ENCODE assay signal across 9 cellular contexts in genomic region chr13:36130542-36131214, GRCh38. TPM values are rescaled to one million over a fixed set of nuclear protein-coding genes. Genes with fewer than 3 reads are reported as not detected.
DNase-seq lines count a peak whose midpoint lies in the region; ATAC-seq and TF ChIP-seq lines count a peak whose summit lies in the region.
"Had no signal": no experiment of that assay in that cellular context is flagged by ENCODE, and none has a peak within 500 bp of the region (broad histone marks: within the 10 kb centered on the region; RNA-seq: fewer than 3 reads in every experiment).

No MANE protein-coding gene starts in this region.

- no peaks in the 10 kb centered on the region for H3K9me3 ChIP-seq in HUES48 (ENCODE audit: control insufficient read depth, insufficient read depth, low read length)
- H3K9me3 ChIP-seq in right cardiac atrium (ENCODE audit: control insufficient read depth, low read length) = no peaks in the 10 kb centered on the region
- H3K9me3 ChIP-seq in spleen = no peaks in the 10 kb centered on the region

- no peaks in the 10 kb centered on the region for H3K36me3 ChIP-seq in HUES48 (ENCODE audit: control insufficient read depth, insufficient read depth, low read length)
- H3K36me3 ChIP-seq in spleen = no peaks in the 10 kb centered on the region

- DNase-seq in right cardiac atrium (peak; percentile 45 to 76 (median 59)), spleen (no peak), SW480 (ENCODE audit: low spot score) (no peak)
- no peak for DNase-seq in activated CD4-positive, CD25-positive, alpha-beta regulatory T cell treated with anti-CD3 and anti-CD28 coated beads, Interleukin-2, amount 50 U/mL, for 72 hours
- no peak for DNase-seq in activated T-cell treated with anti-CD3 and anti-CD28 coated beads, Interleukin-2, amount 50 U/mL, for 48 hours
- DNase-seq: stimulated activated CD4-positive, alpha-beta T cell treated with anti-CD3 and anti-CD28 coated beads, Interleukin-15, amount 100 ng/mL, for 24 hours had no signal

- no peak for TF ChIP-seq CTCF in spleen (IDR thresholded peaks at IDR 0.05 in 8 of 11, conservative IDR thresholded peaks at IDR 0.05 in 3 of 11)

- ATAC-seq in SK-N-SH treated with all-trans-retinoic acid at 6 μM for 48 hours (peak; percentile 71), right cardiac atrium (peak; percentile 6 to 25), HG03460 (IDR thresholded peaks at IDR 0.05; ENCODE audit: unreplicated experiment) (no peak)

- H3K4me1 ChIP-seq in HUES48 (ENCODE audit: control insufficient read depth, insufficient read depth, low read length) (peaks cover 6% of the 10 kb centered on the region; the same call in 1 of the 2 replicates), right cardiac atrium (ENCODE audit: control insufficient read depth, insufficient read depth, low read length) (peaks cover 1% of the 10 kb centered on the region), spleen (peaks cover 0 to 12% (median 0%) of the 10 kb centered on the region in 6 donors)

- TF ChIP-seq POLR2A in spleen (IDR thresholded peaks at IDR 0.05) = no peak

- H3K4me3 ChIP-seq in HUES48 (ENCODE audit: low read depth, low read length) (peak overlapping the region; percentile 62), right cardiac atrium (ENCODE audit: low read length) (peak overlapping the region; percentile 84), spleen (peak overlapping the region; percentile 12 to 71 (median 38))

- WGBS in right cardiac atrium = 1% methylated on average over 61 of the region's 61 CpGs
- 0 to 2% (median 2%) methylated on average over 8 to 61 of the region's 61 CpGs for WGBS in spleen, 5 donors

- peak overlapping the region; percentile 2; the same call in 1 of the 2 replicates for H3K9ac ChIP-seq in HUES48 (ENCODE audit: low read depth, low read length)

- H3K27ac ChIP-seq in HUES48 (ENCODE audit: low read depth, low read length) = no peak overlapping the region
- H3K27ac ChIP-seq in right cardiac atrium (ENCODE audit: low read length) = peak overlapping the region; percentile 20
- peak overlapping the region in 5 of 8 donors; percentile 36 to 54 (median 41) for H3K27ac ChIP-seq in spleen

- intact Hi-C loops in right cardiac atrium (cut with DNase I) = no loop called here
- intact Hi-C loops in spleen (cut with DNase I; ENCODE audit: low total_unique reads) = no loop called here

- H3K27me3 ChIP-seq in HUES48 (ENCODE audit: control insufficient read depth, insufficient read depth, low read length) (peaks cover 37% of the 10 kb centered on the region), right cardiac atrium (ENCODE audit: control insufficient read depth, insufficient read depth) (no peaks in the 10 kb centered on the region), spleen (replicated peaks in 1 of 7) (peaks cover 0 to 34% (median 0%) of the 10 kb centered on the region in 7 donors)

TF ChIP-seq in SK-N-SH treated with all-trans-retinoic acid at 6 μM for 48 hours, 23 proteins besides CTCF, POLR2A, EP300 and RAD21:
- TF ChIP-seq OSR1 (CRISPR knock-in tag; IDR thresholded peaks at IDR 0.05) (no peak), GLIS3 (CRISPR knock-in tag; IDR thresholded peaks at IDR 0.05) (no peak), CSDC2 (CRISPR knock-in tag; IDR thresholded peaks at IDR 0.05) (no peak), TOX (CRISPR knock-in tag; IDR thresholded peaks at IDR 0.05; ENCODE audit: borderline replicate concordance) (no peak), ESRRG (CRISPR knock-in tag; IDR thresholded peaks at IDR 0.05) (no peak), TCF4 (CRISPR knock-in tag; IDR thresholded peaks at IDR 0.05; ENCODE audit: borderline replicate concordance) (no peak), BACH2 (CRISPR knock-in tag; IDR thresholded peaks at IDR 0.05; ENCODE audit: borderline replicate concordance) (no peak), ZNF565 (CRISPR knock-in tag; conservative IDR thresholded peaks at IDR 0.05; ENCODE audit: low read depth) (no peak), ISL1 (CRISPR knock-in tag; IDR thresholded peaks at IDR 0.05) (no peak), ZNF8 (CRISPR knock-in tag; IDR thresholded peaks at IDR 0.05) (no peak), ZNF70 (CRISPR knock-in tag; IDR thresholded peaks at IDR 0.05) (no peak), ZC3H10 (CRISPR knock-in tag; IDR thresholded peaks at IDR 0.05) (no peak), ZFP30 (CRISPR knock-in tag; IDR thresholded peaks at IDR 0.05) (no peak), ARNTL (CRISPR knock-in tag; IDR thresholded peaks at IDR 0.05; ENCODE audit: borderline replicate concordance, low read depth) (no peak), TSHZ2 (CRISPR knock-in tag; IDR thresholded peaks at IDR 0.05) (no peak), ZFP3 (CRISPR knock-in tag; IDR thresholded peaks at IDR 0.05) (no peak)
- TF ChIP-seq, protein P1, sequence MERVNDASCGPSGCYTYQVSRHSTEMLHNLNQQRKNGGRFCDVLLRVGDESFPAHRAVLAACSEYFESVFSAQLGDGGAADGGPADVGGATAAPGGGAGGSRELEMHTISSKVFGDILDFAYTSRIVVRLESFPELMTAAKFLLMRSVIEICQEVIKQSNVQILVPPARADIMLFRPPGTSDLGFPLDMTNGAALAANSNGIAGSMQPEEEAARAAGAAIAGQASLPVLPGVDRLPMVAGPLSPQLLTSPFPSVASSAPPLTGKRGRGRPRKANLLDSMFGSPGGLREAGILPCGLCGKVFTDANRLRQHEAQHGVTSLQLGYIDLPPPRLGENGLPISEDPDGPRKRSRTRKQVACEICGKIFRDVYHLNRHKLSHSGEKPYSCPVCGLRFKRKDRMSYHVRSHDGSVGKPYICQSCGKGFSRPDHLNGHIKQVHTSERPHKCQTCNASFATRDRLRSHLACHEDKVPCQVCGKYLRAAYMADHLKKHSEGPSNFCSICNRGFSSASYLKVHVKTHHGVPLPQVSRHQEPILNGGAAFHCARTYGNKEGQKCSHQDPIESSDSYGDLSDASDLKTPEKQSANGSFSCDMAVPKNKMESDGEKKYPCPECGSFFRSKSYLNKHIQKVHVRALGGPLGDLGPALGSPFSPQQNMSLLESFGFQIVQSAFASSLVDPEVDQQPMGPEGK (CRISPR knock-in tag; IDR thresholded peaks at IDR 0.05; ENCODE audit: borderline replicate concordance) = no peak
- TF ChIP-seq, protein P2, sequence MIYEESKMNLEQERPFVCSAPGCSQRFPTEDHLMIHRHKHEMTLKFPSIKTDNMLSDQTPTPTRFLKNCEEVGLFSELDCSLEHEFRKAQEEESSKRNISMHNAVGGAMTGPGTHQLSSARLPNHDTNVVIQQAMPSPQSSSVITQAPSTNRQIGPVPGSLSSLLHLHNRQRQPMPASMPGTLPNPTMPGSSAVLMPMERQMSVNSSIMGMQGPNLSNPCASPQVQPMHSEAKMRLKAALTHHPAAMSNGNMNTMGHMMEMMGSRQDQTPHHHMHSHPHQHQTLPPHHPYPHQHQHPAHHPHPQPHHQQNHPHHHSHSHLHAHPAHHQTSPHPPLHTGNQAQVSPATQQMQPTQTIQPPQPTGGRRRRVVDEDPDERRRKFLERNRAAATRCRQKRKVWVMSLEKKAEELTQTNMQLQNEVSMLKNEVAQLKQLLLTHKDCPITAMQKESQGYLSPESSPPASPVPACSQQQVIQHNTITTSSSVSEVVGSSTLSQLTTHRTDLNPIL (CRISPR knock-in tag; IDR thresholded peaks at IDR 0.05; ENCODE audit: low read depth) = no peak
- TF ChIP-seq, protein P3, sequence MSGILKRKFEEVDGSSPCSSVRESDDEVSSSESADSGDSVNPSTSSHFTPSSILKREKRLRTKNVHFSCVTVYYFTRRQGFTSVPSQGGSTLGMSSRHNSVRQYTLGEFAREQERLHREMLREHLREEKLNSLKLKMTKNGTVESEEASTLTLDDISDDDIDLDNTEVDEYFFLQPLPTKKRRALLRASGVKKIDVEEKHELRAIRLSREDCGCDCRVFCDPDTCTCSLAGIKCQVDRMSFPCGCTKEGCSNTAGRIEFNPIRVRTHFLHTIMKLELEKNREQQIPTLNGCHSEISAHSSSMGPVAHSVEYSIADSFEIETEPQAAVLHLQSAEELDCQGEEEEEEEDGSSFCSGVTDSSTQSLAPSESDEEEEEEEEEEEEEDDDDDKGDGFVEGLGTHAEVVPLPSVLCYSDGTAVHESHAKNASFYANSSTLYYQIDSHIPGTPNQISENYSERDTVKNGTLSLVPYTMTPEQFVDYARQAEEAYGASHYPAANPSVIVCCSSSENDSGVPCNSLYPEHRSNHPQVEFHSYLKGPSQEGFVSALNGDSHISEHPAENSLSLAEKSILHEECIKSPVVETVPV (CRISPR knock-in tag; IDR thresholded peaks at IDR 0.05) = no peak

RNA-seq across cellular contexts. Expression of gene DCLK1, which starts 0.5 kb away (rescaled TPM):
- total RNA-seq in right cardiac atrium (10 to 100 TPM in 3 of 4 donors, 1 to 10 TPM in 1; 9.2 to 19.8 (median 17.1) TPM), spleen (10 to 100 TPM in 6 of 7 donors, 1 to 10 TPM in 1; 9.3 to 22.1 (median 14.3) TPM)
- polyA plus RNA-seq in right cardiac atrium (5.1 TPM), spleen (1 to 10 TPM; 2.0 to 3.4 (median 2.2) TPM)

Comparison
In these comparisons a context has a peak if more than half of its experiments do, and no peak if none do; other contexts are left out.
1. DNase-seq: peak in right cardiac atrium (3 of 3); none in spleen (single experiment), SW480 (single experiment), activated CD4-positive, CD25-positive, alpha-beta regulatory T cell treated with anti-CD3 and anti-CD28 coated beads, Interleukin-2, amount 50 U/mL, for 72 hours (single experiment) and activated T-cell treated with anti-CD3 and anti-CD28 coated beads, Interleukin-2, amount 50 U/mL, for 48 hours (0 of 2).
2. Peak in every context shown above with its lines, with median percentiles within 50 percentile points of each other: H3K4me3 ChIP-seq.